14 cellular contexts compared by ENCODE assay signal in genomic region chr3:149368201-149368849, GRCh38. TPM values are rescaled to one million over a fixed set of nuclear protein-coding genes. Genes with fewer than 3 reads are reported as not detected.
DNase-seq lines count a peak whose midpoint lies in the region; ATAC-seq lines count a peak whose summit lies in the region.
"Had no signal": no experiment of that assay in that cellular context is flagged by ENCODE, and none has a peak within 500 bp of the region (broad histone marks: within the 10 kb centered on the region; RNA-seq: fewer than 3 reads in every experiment).

No MANE protein-coding gene starts in this region.

- H3K27me3 ChIP-seq in esophagus (ENCODE audit: control insufficient read depth in 1 of 2, insufficient read depth in 2 of 2, low read length in 2 of 2) = no peaks in the 10 kb centered on the region
- H3K27me3 ChIP-seq: spleen, upper lobe of left lung had no signal

- H3K4me3 Mint-ChIP-seq in stimulated activated effector memory CD8-positive, alpha-beta T cell treated with anti-CD3 and anti-CD28 coated beads, Interleukin-12 subunit alpha, Interleukin-12 subunit beta, amount 100 ng/mL, for 72 hours = no peak overlapping the region
- H3K4me3 Mint-ChIP-seq: activated CD4-positive, alpha-beta T cell treated with anti-CD3 and anti-CD28 coated beads, Interleukin-2, amount 10 ng/mL, durations not matched to agents 7 days and 5 days; IgD-negative memory B cell; nephron progenitor cell had no signal

- no peak overlapping the region for H3K4me3 ChIP-seq in esophagus (ENCODE audit: low read depth in 1 of 2, low read length in 2 of 2)
- H3K4me3 ChIP-seq: spleen, upper lobe of left lung had no signal

- peaks cover 0 to 10% of the 10 kb centered on the region in 2 donors for H3K4me1 ChIP-seq in esophagus (ENCODE audit: control insufficient read depth in 2 of 2, insufficient read depth in 2 of 2, low read length in 1 of 2)

- intact Hi-C loops in sciatic nerve (cut with DNase I) = no loop called here

- ATAC-seq in sciatic nerve (peak; percentile 30), GM19452 (IDR thresholded peaks at IDR 0.05; ENCODE audit: unreplicated experiment) (no peak)
- ATAC-seq in stimulated activated naive CD8-positive, alpha-beta T cell treated with anti-CD3 and anti-CD28 coated beads, Interleukin-15, Interleukin-2, amounts not matched to agents 100 U/mL and 50 U/mL, for 24 hours = no peak
- ATAC-seq in stimulated activated effector memory CD8-positive, alpha-beta T cell treated with anti-CD3 and anti-CD28 coated beads, Interleukin-12 subunit alpha, Interleukin-12 subunit beta, amount 100 ng/mL, for 72 hours = no peak

- H3K4me1 Mint-ChIP-seq in stimulated activated effector memory CD8-positive, alpha-beta T cell treated with anti-CD3 and anti-CD28 coated beads, Interleukin-12 subunit alpha, Interleukin-12 subunit beta, amount 100 ng/mL, for 72 hours = peaks cover 6% of the 10 kb centered on the region
- H3K4me1 Mint-ChIP-seq: activated CD4-positive, alpha-beta T cell treated with anti-CD3 and anti-CD28 coated beads, Interleukin-2, amount 10 ng/mL, durations not matched to agents 7 days and 5 days; IgD-negative memory B cell had no signal

- H3K36me3 Mint-ChIP-seq in stimulated activated effector memory CD8-positive, alpha-beta T cell treated with anti-CD3 and anti-CD28 coated beads, Interleukin-12 subunit alpha, Interleukin-12 subunit beta, amount 100 ng/mL, for 72 hours = no peaks in the 10 kb centered on the region

- in situ Hi-C loops in SK-MEL-5 (cut with HindIII; ENCODE audit: low pct_unique_long_range_greater_than_20kb, low sequenced_read_pairs) = no loop called here

- WGBS in esophagus, 2 donors = 74 to 77% methylated on average over 6 of the region's 6 CpGs

- DNase-seq in NCI-H146 (lab: John Stamatoyannopoulos, UW) (peak; percentile 40), NCI-H146 treated with DMSO at 0.1 percent for 48 hours (lab: John Stamatoyannopoulos, UW; ENCODE audit: unreplicated experiment) (no peak), SK-MEL-5 (ENCODE audit: low read depth, low spot score) (peak; percentile 68), sciatic nerve (ENCODE audit: low spot score) (no peak)
- no peak for DNase-seq in stimulated activated naive CD8-positive, alpha-beta T cell treated with anti-CD3 and anti-CD28 coated beads, Interleukin-15, Interleukin-2, amounts not matched to agents 100 U/mL and 50 U/mL, for 24 hours
- DNase-seq in stimulated activated effector memory CD8-positive, alpha-beta T cell treated with anti-CD3 and anti-CD28 coated beads, Interleukin-12 subunit alpha, Interleukin-12 subunit beta, amount 100 ng/mL, for 72 hours (ENCODE audit: low spot score in 2 of 2) = no peak
- DNase-seq: activated CD4-positive, alpha-beta T cell treated with anti-CD3 and anti-CD28 coated beads, Interleukin-2, amount 10 ng/mL, durations not matched to agents 7 days and 5 days; nephron progenitor cell; spleen; upper lobe of left lung had no signal

- no peak overlapping the region for H3K27ac Mint-ChIP-seq in stimulated activated effector memory CD8-positive, alpha-beta T cell treated with anti-CD3 and anti-CD28 coated beads, Interleukin-12 subunit alpha, Interleukin-12 subunit beta, amount 100 ng/mL, for 72 hours
- H3K27ac Mint-ChIP-seq: activated CD4-positive, alpha-beta T cell treated with anti-CD3 and anti-CD28 coated beads, Interleukin-2, amount 10 ng/mL, durations not matched to agents 7 days and 5 days; IgD-negative memory B cell; nephron progenitor cell had no signal

- no peaks in the 10 kb centered on the region for H3K9me3 ChIP-seq in esophagus (ENCODE audit: control insufficient read depth in 2 of 2, insufficient read depth in 1 of 2, low read depth in 1 of 2, low read length in 1 of 2)
- H3K9me3 ChIP-seq: spleen, upper lobe of left lung had no signal

- no peaks in the 10 kb centered on the region for H3K9me3 Mint-ChIP-seq in stimulated activated effector memory CD8-positive, alpha-beta T cell treated with anti-CD3 and anti-CD28 coated beads, Interleukin-12 subunit alpha, Interleukin-12 subunit beta, amount 100 ng/mL, for 72 hours
- H3K9me3 Mint-ChIP-seq: activated CD4-positive, alpha-beta T cell treated with anti-CD3 and anti-CD28 coated beads, Interleukin-2, amount 10 ng/mL, durations not matched to agents 7 days and 5 days; IgD-negative memory B cell; nephron progenitor cell had no signal

- H3K27ac ChIP-seq in esophagus (ENCODE audit: low read depth in 2 of 2, low read length in 1 of 2) = peak overlapping the region; percentile 56 to 68
- H3K27ac ChIP-seq: spleen had no signal

- H3K36me3 ChIP-seq in esophagus (ENCODE audit: control insufficient read depth in 2 of 2, insufficient read depth in 2 of 2, low read length in 1 of 2) = peaks cover 0 to 2% of the 10 kb centered on the region in 2 donors

RNA-seq across cellular contexts. Expression of gene TM4SF1, which starts 9.1 kb away (rescaled TPM):
- total RNA-seq in SK-MEL-5 (2014; rRNA removed; shearing (Covaris generic)) = 60.2 and 65.0 TPM in 2 replicates
- 64.1 and 68.2 TPM in 2 replicates for polyA plus RNA-seq in SK-MEL-5 (2015; cell fraction: cytosol; rRNA removed)
- 30.0 and 39.3 TPM in 2 replicates for polyA plus RNA-seq in SK-MEL-5 (2015; cell fraction: nucleus; rRNA removed)
- 100 to 1,000 TPM; 127 to 172 TPM for polyA plus RNA-seq in esophagus
- total RNA-seq in sciatic nerve = 149 TPM
- total RNA-seq: activated CD4-positive, alpha-beta T cell treated with anti-CD3 and anti-CD28 coated beads, Interleukin-2, amount 10 ng/mL, durations not matched to agents 7 days and 5 days had no signal
- polyA plus RNA-seq: IgD-negative memory B cell had no signal

RNA-seq across cellular contexts. Expression of gene TM4SF18, which starts 34.9 kb away (rescaled TPM):
- total RNA-seq in SK-MEL-5 (2014; rRNA removed; shearing (Covaris generic)) = 66.3 and 72.6 TPM in 2 replicates
- 28.0 and 33.4 TPM in 2 replicates for polyA plus RNA-seq in SK-MEL-5 (2015; cell fraction: cytosol; rRNA removed)
- 6.6 and 15.0 TPM in 2 replicates for polyA plus RNA-seq in SK-MEL-5 (2015; cell fraction: nucleus; rRNA removed)
- polyA plus RNA-seq in esophagus = 1 to 10 TPM in 1 of 2 donors, under 1 TPM in 1; 0.53 to 1.2 TPM
- 11.8 TPM for total RNA-seq in sciatic nerve
- total RNA-seq: activated CD4-positive, alpha-beta T cell treated with anti-CD3 and anti-CD28 coated beads, Interleukin-2, amount 10 ng/mL, durations not matched to agents 7 days and 5 days; kidney epithelial cell had no signal
- polyA plus RNA-seq: IgD-negative memory B cell had no signal

Comparison
In these comparisons a context has a peak if more than half of its experiments do, and no peak if none do; other contexts are left out.
1. DNase-seq: peak in NCI-H146 (single experiment) and SK-MEL-5 (single experiment); none in NCI-H146 treated with DMSO at 0.1 percent for 48 hours (single experiment), sciatic nerve (single experiment), stimulated activated naive CD8-positive, alpha-beta T cell treated with anti-CD3 and anti-CD28 coated beads, Interleukin-15, Interleukin-2, amounts not matched to agents 100 U/mL and 50 U/mL, for 24 hours (single experiment) and stimulated activated effector memory CD8-positive, alpha-beta T cell treated with anti-CD3 and anti-CD28 coated beads, Interleukin-12 subunit alpha, Interleukin-12 subunit beta, amount 100 ng/mL, for 72 hours (0 of 2).